Comparison of ENCODE assay signal across 1 cellular context in the genomic region with DNA sequence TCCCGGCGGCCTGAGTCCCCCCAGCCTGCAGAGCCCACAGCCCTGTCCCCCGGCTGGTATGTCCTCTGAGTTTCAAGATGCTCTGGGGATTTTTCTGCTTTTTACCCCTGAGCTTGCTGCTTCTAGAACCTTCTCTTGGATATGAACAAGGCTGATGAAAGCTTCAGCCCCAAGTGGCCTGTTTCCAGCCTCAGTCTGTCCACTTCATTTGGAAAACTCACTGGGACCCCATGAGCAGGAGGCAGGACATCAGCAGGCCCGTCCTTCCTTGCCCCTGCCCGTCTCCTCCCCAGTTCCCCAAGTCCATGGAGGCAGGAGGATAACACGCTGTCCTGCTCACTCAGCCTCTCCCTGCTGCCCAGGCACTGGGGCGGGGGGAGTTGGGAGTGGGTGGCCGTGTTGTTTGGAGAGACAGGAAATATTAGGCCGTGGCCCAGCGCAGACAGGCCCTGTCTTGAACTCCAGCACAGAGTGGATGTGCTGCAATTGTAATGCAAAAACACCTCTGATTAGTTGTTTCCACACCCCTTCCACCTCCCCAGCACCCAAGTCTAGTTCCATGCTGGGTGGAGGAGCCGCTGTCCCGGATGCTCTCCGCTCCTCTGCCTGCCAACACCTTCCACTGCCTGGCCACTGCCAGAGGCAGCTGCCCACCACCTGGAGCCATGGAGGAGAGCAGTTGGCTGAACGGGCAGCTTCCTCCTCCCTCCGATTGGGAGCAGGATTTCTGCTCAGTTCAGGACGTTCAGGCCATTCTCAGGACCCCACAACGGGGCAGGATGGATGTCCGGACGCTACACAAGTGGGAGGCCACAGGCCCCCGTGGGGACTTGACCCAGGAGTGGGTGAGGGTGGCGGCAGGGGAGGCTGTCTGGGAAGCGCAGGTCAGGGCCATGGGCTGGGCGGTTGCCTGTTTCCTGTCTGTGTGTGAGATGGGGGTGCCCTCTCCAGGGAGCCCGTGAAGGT.
TF ChIP-seq lines count a peak whose summit lies in the region.

No MANE protein-coding gene starts in this region.

TF ChIP-seq in IMR-90, 13 proteins besides CTCF, POLR2A, EP300 and RAD21 (continued from another document):
- TF ChIP-seq, protein P1, sequence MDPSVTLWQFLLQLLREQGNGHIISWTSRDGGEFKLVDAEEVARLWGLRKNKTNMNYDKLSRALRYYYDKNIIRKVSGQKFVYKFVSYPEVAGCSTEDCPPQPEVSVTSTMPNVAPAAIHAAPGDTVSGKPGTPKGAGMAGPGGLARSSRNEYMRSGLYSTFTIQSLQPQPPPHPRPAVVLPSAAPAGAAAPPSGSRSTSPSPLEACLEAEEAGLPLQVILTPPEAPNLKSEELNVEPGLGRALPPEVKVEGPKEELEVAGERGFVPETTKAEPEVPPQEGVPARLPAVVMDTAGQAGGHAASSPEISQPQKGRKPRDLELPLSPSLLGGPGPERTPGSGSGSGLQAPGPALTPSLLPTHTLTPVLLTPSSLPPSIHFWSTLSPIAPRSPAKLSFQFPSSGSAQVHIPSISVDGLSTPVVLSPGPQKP (IDR thresholded peaks at IDR 0.05; ENCODE audit: borderline replicate concordance, low read depth, low read length) = no peak
- no peak for TF ChIP-seq CHD1 (IDR thresholded peaks at IDR 0.05; ENCODE audit: low read depth, low read length)
